Comparison of ENCODE assay signal across 8 cellular contexts in genomic region chr11:126113963-126114362, GRCh38. TPM values are rescaled to one million over a fixed set of nuclear protein-coding genes. Genes with fewer than 3 reads are reported as not detected.
DNase-seq lines count a peak whose midpoint lies in the region; TF ChIP-seq lines count a peak whose summit lies in the region.
"Had no signal": no experiment of that assay in that cellular context is flagged by ENCODE, and none has a peak within 500 bp of the region (broad histone marks: within the 10 kb centered on the region; RNA-seq: fewer than 3 reads in every experiment).

No MANE protein-coding gene starts in this region.

- CTCF ChIA-PET in activated CD4-positive, alpha-beta memory T cell treated with anti-CD3 and anti-CD28 coated beads for 36 hours (lab: Charles Lee) = interaction anchor here (1.0 kb wide), 1 partner anchor 24 kb away, joined by 3 read pairs; no protein-coding TSS in a partner anchor

- no peaks in the 10 kb centered on the region for H3K36me3 ChIP-seq in MG63
- no peaks in the 10 kb centered on the region for H3K36me3 ChIP-seq in muscle layer of duodenum (ENCODE audit: control insufficient read depth in 1 of 2, insufficient read depth in 2 of 2, low read length in 2 of 2)
- H3K36me3 ChIP-seq in tibial artery = no peaks in the 10 kb centered on the region

- H3K36me3 Mint-ChIP-seq in chondrocyte (ENCODE audit: low read depth) = no peaks in the 10 kb centered on the region
- no peaks in the 10 kb centered on the region for H3K36me3 Mint-ChIP-seq in activated CD4-positive, alpha-beta memory T cell treated with anti-CD3 and anti-CD28 coated beads for 36 hours

- no peak overlapping the region for H3K4me3 Mint-ChIP-seq in chondrocyte (ENCODE audit: unreplicated experiment)
- no peak overlapping the region for H3K4me3 Mint-ChIP-seq in activated CD4-positive, alpha-beta memory T cell treated with anti-CD3 and anti-CD28 coated beads for 36 hours

- no peaks in the 10 kb centered on the region for H3K27me3 ChIP-seq in MG63
- H3K27me3 ChIP-seq in muscle layer of duodenum (ENCODE audit: low read depth, low read length) = no peaks in the 10 kb centered on the region
- no peaks in the 10 kb centered on the region for H3K27me3 ChIP-seq in tibial artery

- intact Hi-C loops in tibial artery (cut with DNase I; ENCODE audit: low total_unique reads) = no loop called here
- intact Hi-C loops in activated CD4-positive, alpha-beta memory T cell treated with anti-CD3 and anti-CD28 coated beads for 36 hours (cut with micrococcal nuclease) = no loop called here

- H3K27ac ChIP-seq in muscle layer of duodenum (ENCODE audit: low read length) (peak overlapping the region; percentile 88), tibial artery (peak overlapping the region; percentile 62 to 70)

- H3K4me1 ChIP-seq in muscle layer of duodenum (ENCODE audit: control insufficient read depth in 1 of 2, insufficient read depth in 2 of 2, low read length in 2 of 2) (peaks cover 31 to 63% of the 10 kb centered on the region in 2 donors), tibial artery (peaks cover 10 to 70% (median 45%) of the 10 kb centered on the region in 4 donors)

- H3K4me1 Mint-ChIP-seq in chondrocyte (ENCODE audit: low read depth) = peaks cover 59% of the 10 kb centered on the region
- H3K4me1 Mint-ChIP-seq in activated CD4-positive, alpha-beta memory T cell treated with anti-CD3 and anti-CD28 coated beads for 36 hours (ENCODE audit: low read depth) = peaks cover 4% of the 10 kb centered on the region

- DNase-seq in MG63 (peak; percentile 82), chondrocyte (ENCODE audit: low spot score) (no peak), tibial artery (no peak), DMS79 treated with DMSO at 0.1 percent for 48 hours (lab: John Stamatoyannopoulos, UW) (no peak), NCI-H128 (lab: John Stamatoyannopoulos, UW; ENCODE audit: unreplicated experiment) (no peak)
- DNase-seq in activated CD4-positive, alpha-beta memory T cell treated with anti-CD3 and anti-CD28 coated beads for 36 hours = no peak
- DNase-seq: cortex of kidney had no signal

- no peaks in the 10 kb centered on the region for H3K9me3 ChIP-seq in MG63
- H3K9me3 ChIP-seq in muscle layer of duodenum (ENCODE audit: control insufficient read depth in 1 of 2, low read length in 2 of 2) = no peaks in the 10 kb centered on the region
- H3K9me3 ChIP-seq in tibial artery = no peaks in the 10 kb centered on the region

- H3K27me3 Mint-ChIP-seq in chondrocyte (ENCODE audit: low read depth) = no peaks in the 10 kb centered on the region
- H3K27me3 Mint-ChIP-seq in activated CD4-positive, alpha-beta memory T cell treated with anti-CD3 and anti-CD28 coated beads for 36 hours = no peaks in the 10 kb centered on the region

- POLR2A ChIA-PET in activated CD4-positive, alpha-beta memory T cell treated with anti-CD3 and anti-CD28 coated beads for 36 hours (lab: Charles Lee) = no interaction called here

- H3K27ac Mint-ChIP-seq in chondrocyte (ENCODE audit: unreplicated experiment) = peak overlapping the region; percentile 45
- no peak overlapping the region for H3K27ac Mint-ChIP-seq in activated CD4-positive, alpha-beta memory T cell treated with anti-CD3 and anti-CD28 coated beads for 36 hours

- no peak overlapping the region for H3K4me3 ChIP-seq in MG63
- no peak overlapping the region for H3K4me3 ChIP-seq in muscle layer of duodenum (ENCODE audit: low read depth in 1 of 2, low read length in 2 of 2)
- no peak overlapping the region for H3K4me3 ChIP-seq in tibial artery

- no peaks in the 10 kb centered on the region for H3K9me3 Mint-ChIP-seq in chondrocyte (ENCODE audit: low read depth)
- H3K9me3 Mint-ChIP-seq in activated CD4-positive, alpha-beta memory T cell treated with anti-CD3 and anti-CD28 coated beads for 36 hours = no peaks in the 10 kb centered on the region

- TF ChIP-seq CTCF in chondrocyte (IDR thresholded peaks at IDR 0.05) (no peak), tibial artery (IDR thresholded peaks at IDR 0.05) (no peak)

RNA-seq across cellular contexts. Expression of gene CDON, which starts 51.3 kb away (rescaled TPM):
- 25.4 and 36.3 TPM in 2 replicates for total RNA-seq in MG63 (2014; rRNA removed; shearing (Covaris generic); ENCODE audit: low replicate concordance)
- total RNA-seq in chondrocyte = 17.6 to 26.8 TPM (median 19.9 TPM) in 3 replicates
- 1 to 10 TPM; 2.5 to 2.7 TPM for total RNA-seq in activated CD4-positive, alpha-beta memory T cell treated with anti-CD3 and anti-CD28 coated beads for 36 hours
